ENCODE assay signal across 8 cellular contexts in the genomic region with DNA sequence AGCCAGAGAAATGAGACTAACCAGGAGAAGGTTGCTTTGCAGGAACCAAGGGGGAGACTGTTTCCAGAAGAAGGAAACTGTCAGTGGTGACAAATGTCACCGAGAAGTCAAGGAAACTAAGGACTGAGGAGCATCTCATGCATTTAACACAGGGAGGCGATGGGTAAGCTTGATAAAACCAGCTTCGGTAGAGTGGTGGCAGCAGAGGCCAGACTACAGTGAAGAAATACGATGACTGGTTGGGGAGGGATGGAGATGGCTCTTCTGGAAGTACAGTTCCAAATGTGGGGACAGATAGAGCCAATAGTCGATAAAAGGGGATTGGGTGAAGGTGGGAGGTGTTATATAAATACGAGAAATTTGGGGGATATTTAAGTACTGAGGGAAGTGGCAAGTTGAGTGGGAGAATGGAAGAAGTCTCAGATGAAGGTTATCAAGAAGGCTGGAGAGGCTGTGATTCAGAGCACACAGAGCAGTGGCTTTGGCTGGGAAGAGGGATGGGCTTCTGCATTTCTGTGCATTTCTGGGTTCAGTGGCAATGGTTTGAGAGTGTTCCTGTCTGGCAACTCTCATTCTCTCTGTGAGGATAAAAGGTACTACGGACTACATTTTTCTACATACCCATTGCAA. TPM values are rescaled to one million over a fixed set of nuclear protein-coding genes. Genes with fewer than 3 reads are reported as not detected.
DNase-seq lines count a peak whose midpoint lies in the region; ATAC-seq lines count a peak whose summit lies in the region.

No MANE protein-coding gene starts in this region.

- intact Hi-C loops in activated T-helper 1 cell treated with anti-CD3 and anti-CD28 coated beads, Interleukin-12 subunit alpha, Interleukin-12 subunit beta, Interleukin-2, Interleukin-4 antibody, amounts not matched to agents 30 ng/mL and 10 ng/mL and 1 ng/mL, durations not matched to agents 14 hours and 24 hours and 36 hours (cut with micrococcal nuclease), result no loop called here
- intact Hi-C loops in left ventricle myocardium superior (cut with micrococcal nuclease), result no loop called here

- peaks cover 24% of the 10 kb centered on the region for H3K4me1 Mint-ChIP-seq in activated T-helper 1 cell treated with anti-CD3 and anti-CD28 coated beads, Interleukin-12 subunit alpha, Interleukin-12 subunit beta, Interleukin-2, Interleukin-4 antibody, amounts not matched to agents 30 ng/mL and 10 ng/mL and 1 ng/mL, durations not matched to agents 14 hours and 24 hours and 36 hours (ENCODE audit: low read depth)
- H3K4me1 Mint-ChIP-seq in T-helper 2 cell treated with Interferon-gamma antibody and Interleukin-4, amounts not matched to agents 5 μg/mL and 100 μg/mL, for 36 hours (ENCODE audit: low read depth), result peaks cover 26% of the 10 kb centered on the region

- no peaks in the 10 kb centered on the region for H3K9me3 Mint-ChIP-seq in activated T-helper 1 cell treated with anti-CD3 and anti-CD28 coated beads, Interleukin-12 subunit alpha, Interleukin-12 subunit beta, Interleukin-2, Interleukin-4 antibody, amounts not matched to agents 30 ng/mL and 10 ng/mL and 1 ng/mL, durations not matched to agents 14 hours and 24 hours and 36 hours
- H3K9me3 Mint-ChIP-seq in T-helper 2 cell treated with Interferon-gamma antibody and Interleukin-4, amounts not matched to agents 5 μg/mL and 100 μg/mL, for 36 hours, result no peaks in the 10 kb centered on the region

- ATAC-seq in GM21737 (IDR thresholded peaks at IDR 0.05; ENCODE audit: unreplicated experiment) (peak; percentile 80), left ventricle myocardium superior (peak; percentile 89)

- DNase-seq in NCI-H2227 (lab: John Stamatoyannopoulos, UW; ENCODE audit: unreplicated experiment), result peak; percentile 2
- no peak for DNase-seq in NCI-H2227 treated with DMSO at 0.1 percent for 48 hours (lab: John Stamatoyannopoulos, UW)
- peak; percentile 22 for DNase-seq in NCI-H2107 (lab: John Stamatoyannopoulos, UW)
- DNase-seq in activated T-helper 1 cell treated with anti-CD3 and anti-CD28 coated beads, Interleukin-12 subunit alpha, Interleukin-12 subunit beta, Interleukin-2, Interleukin-4 antibody, amounts not matched to agents 30 ng/mL and 10 ng/mL and 1 ng/mL, durations not matched to agents 14 hours and 24 hours and 36 hours (ENCODE audit: low spot score), result peak; percentile 22
- no peak for DNase-seq in left ventricle myocardium superior
- DNase-seq in stimulated activated CD4-positive, alpha-beta T cell treated with anti-CD3 and anti-CD28 coated beads, Interleukin-4, amount 100 ng/mL, for 24 hours, result peak; percentile 25
- DNase-seq in T-helper 2 cell treated with Interferon-gamma antibody and Interleukin-4, amounts not matched to agents 5 μg/mL and 100 μg/mL, for 36 hours (ENCODE audit: low spot score), result no peak

- H3K27ac Mint-ChIP-seq in activated T-helper 1 cell treated with anti-CD3 and anti-CD28 coated beads, Interleukin-12 subunit alpha, Interleukin-12 subunit beta, Interleukin-2, Interleukin-4 antibody, amounts not matched to agents 30 ng/mL and 10 ng/mL and 1 ng/mL, durations not matched to agents 14 hours and 24 hours and 36 hours, result no peak overlapping the region
- no peak overlapping the region for H3K27ac Mint-ChIP-seq in T-helper 2 cell treated with Interferon-gamma antibody and Interleukin-4, amounts not matched to agents 5 μg/mL and 100 μg/mL, for 36 hours

- H3K36me3 Mint-ChIP-seq in activated T-helper 1 cell treated with anti-CD3 and anti-CD28 coated beads, Interleukin-12 subunit alpha, Interleukin-12 subunit beta, Interleukin-2, Interleukin-4 antibody, amounts not matched to agents 30 ng/mL and 10 ng/mL and 1 ng/mL, durations not matched to agents 14 hours and 24 hours and 36 hours (ENCODE audit: low read depth), result no peaks in the 10 kb centered on the region
- H3K36me3 Mint-ChIP-seq in T-helper 2 cell treated with Interferon-gamma antibody and Interleukin-4, amounts not matched to agents 5 μg/mL and 100 μg/mL, for 36 hours (ENCODE audit: low read depth), result no peaks in the 10 kb centered on the region

- no peak overlapping the region for H3K4me3 Mint-ChIP-seq in activated T-helper 1 cell treated with anti-CD3 and anti-CD28 coated beads, Interleukin-12 subunit alpha, Interleukin-12 subunit beta, Interleukin-2, Interleukin-4 antibody, amounts not matched to agents 30 ng/mL and 10 ng/mL and 1 ng/mL, durations not matched to agents 14 hours and 24 hours and 36 hours
- no peak overlapping the region for H3K4me3 Mint-ChIP-seq in T-helper 2 cell treated with Interferon-gamma antibody and Interleukin-4, amounts not matched to agents 5 μg/mL and 100 μg/mL, for 36 hours

- H3K27me3 Mint-ChIP-seq in activated T-helper 1 cell treated with anti-CD3 and anti-CD28 coated beads, Interleukin-12 subunit alpha, Interleukin-12 subunit beta, Interleukin-2, Interleukin-4 antibody, amounts not matched to agents 30 ng/mL and 10 ng/mL and 1 ng/mL, durations not matched to agents 14 hours and 24 hours and 36 hours (ENCODE audit: insufficient read depth), result peaks cover 5% of the 10 kb centered on the region
- H3K27me3 Mint-ChIP-seq in T-helper 2 cell treated with Interferon-gamma antibody and Interleukin-4, amounts not matched to agents 5 μg/mL and 100 μg/mL, for 36 hours (ENCODE audit: low read depth), result peaks cover 5% of the 10 kb centered on the region

RNA-seq across cellular contexts. Expression of gene SC5D, which starts 29.2 kb away (rescaled TPM):
- 21.9 and 26.3 TPM in 2 replicates for total RNA-seq in activated T-helper 1 cell treated with anti-CD3 and anti-CD28 coated beads, Interleukin-12 subunit alpha, Interleukin-12 subunit beta, Interleukin-2, Interleukin-4 antibody, amounts not matched to agents 30 ng/mL and 10 ng/mL and 1 ng/mL, durations not matched to agents 14 hours and 24 hours and 36 hours
- 20.7 TPM for total RNA-seq in left ventricle myocardium superior

Comparison
In these comparisons a context has a peak if more than half of its experiments do, and no peak if none do; other contexts are left out.
1. DNase-seq: peak in NCI-H2227 (single experiment), NCI-H2107 (single experiment), activated T-helper 1 cell treated with anti-CD3 and anti-CD28 coated beads, Interleukin-12 subunit alpha, Interleukin-12 subunit beta, Interleukin-2, Interleukin-4 antibody, amounts not matched to agents 30 ng/mL and 10 ng/mL and 1 ng/mL, durations not matched to agents 14 hours and 24 hours and 36 hours (single experiment) and stimulated activated CD4-positive, alpha-beta T cell treated with anti-CD3 and anti-CD28 coated beads, Interleukin-4, amount 100 ng/mL, for 24 hours (single experiment); none in NCI-H2227 treated with DMSO at 0.1 percent for 48 hours (single experiment), left ventricle myocardium superior (single experiment) and T-helper 2 cell treated with Interferon-gamma antibody and Interleukin-4, amounts not matched to agents 5 μg/mL and 100 μg/mL, for 36 hours (single experiment).